In genomic region chr15:90388462-90389182, GRCh38 we compare ENCODE assay signal across 1 cellular context.
TF ChIP-seq lines count a peak whose summit lies in the region.

No MANE protein-coding gene starts in this region.

TF ChIP-seq in K562, 482 proteins besides CTCF, POLR2A, EP300 and RAD21 (continued from another document and continues in another):
- TF ChIP-seq SRF (CRISPR knock-in tag; IDR thresholded peaks at IDR 0.05) (0 out of 4 replicates have a peak, but pooled peaks of 1 of the 2 experiments have one; percentile 33), FOXM1 (IDR thresholded peaks at IDR 0.05; ENCODE audit: low read depth) (no peak), FOXM1 (CRISPR knock-in tag; IDR thresholded peaks at IDR 0.05; ENCODE audit: low read depth) (no peak), SMARCE1 (IDR thresholded peaks at IDR 0.05) (peak; percentile 63; the same call in 1 of the 2 replicates), HNRNPL (IDR thresholded peaks at IDR 0.05; ENCODE audit: low read depth, low read length) (no peak), EZH2 (IDR thresholded peaks at IDR 0.05; ENCODE audit: borderline replicate concordance, low read depth, low read length) (no peak), KLF1 (tag; IDR thresholded peaks at IDR 0.05) (peak; percentile 85), MTA1 (IDR thresholded peaks at IDR 0.05; ENCODE audit: borderline replicate concordance) (no peak), HMGN3 (IDR thresholded peaks at IDR 0.05; ENCODE audit: borderline replicate concordance, extremely low read depth, insufficient read length, low read depth, low read length) (no peak), SMARCA5 (IDR thresholded peaks at IDR 0.05) (no peak), ZNF75A (CRISPR knock-in tag; IDR thresholded peaks at IDR 0.05) (no peak), SREBF2 (CRISPR knock-in tag; IDR thresholded peaks at IDR 0.05) (no peak), ZNF707 (CRISPR knock-in tag; conservative IDR thresholded peaks at IDR 0.05) (no peak), MECOM (CRISPR knock-in tag; IDR thresholded peaks at IDR 0.05) (no peak), C11orf30 (IDR thresholded peaks at IDR 0.05; ENCODE audit: low read depth) (no peak), CBFB (CRISPR knock-in tag; IDR thresholded peaks at IDR 0.05) (no peak), PRMT5 (CRISPR knock-in tag; IDR thresholded peaks at IDR 0.05) (no peak), GTF2A2 (tag; IDR thresholded peaks at IDR 0.05) (no peak), ZBTB26 (CRISPR knock-in tag; IDR thresholded peaks at IDR 0.05) (no peak), CTCFL (IDR thresholded peaks at IDR 0.05; ENCODE audit: borderline replicate concordance, insufficient read depth, low read depth, low read length, poor library complexity, severe bottlenecking) (peak; percentile 36), FOXK1 (CRISPR knock-in tag; IDR thresholded peaks at IDR 0.05; ENCODE audit: borderline replicate concordance) (no peak), ZNF655 (CRISPR knock-in tag; IDR thresholded peaks at IDR 0.05) (no peak), ID3 (CRISPR knock-in tag; IDR thresholded peaks at IDR 0.05) (no peak), ID3 (tag; IDR thresholded peaks at IDR 0.05) (no peak), PPARD (CRISPR knock-in tag; IDR thresholded peaks at IDR 0.05) (no peak), KAT7 (CRISPR knock-in tag; IDR thresholded peaks at IDR 0.05; ENCODE audit: borderline replicate concordance) (peak; percentile 92), ZFPM2 (CRISPR knock-in tag; IDR thresholded peaks at IDR 0.05) (no peak), NCOA2 (IDR thresholded peaks at IDR 0.05; ENCODE audit: partially characterized antibody in 2 of 2) (no peak), NR2C2 (CRISPR knock-in tag; IDR thresholded peaks at IDR 0.05) (no peak), NR2C2 (tag; IDR thresholded peaks at IDR 0.05) (no peak), ETV5 (CRISPR knock-in tag; IDR thresholded peaks at IDR 0.05; ENCODE audit: low read depth) (no peak), SFPQ (IDR thresholded peaks at IDR 0.05; ENCODE audit: low read depth, low read length) (no peak), RB1 (IDR thresholded peaks at IDR 0.05; ENCODE audit: low read depth) (peak; percentile 14; the same call in 1 of the 2 replicates), RAD51 (IDR thresholded peaks at IDR 0.05; ENCODE audit: borderline replicate concordance, low read depth) (no peak), ZNF668 (CRISPR knock-in tag; IDR thresholded peaks at IDR 0.05) (no peak), TGIF2 (CRISPR knock-in tag; IDR thresholded peaks at IDR 0.05) (no peak), BRD9 (IDR thresholded peaks at IDR 0.05; ENCODE audit: low read depth, partially characterized antibody) (no peak), NFXL1 (CRISPR knock-in tag; IDR thresholded peaks at IDR 0.05) (no peak), ZBTB43 (CRISPR knock-in tag; IDR thresholded peaks at IDR 0.05) (no peak), SMARCB1 (IDR thresholded peaks at IDR 0.05; ENCODE audit: insufficient read length, low read depth) (no peak), RFX1 (IDR thresholded peaks at IDR 0.05) (no peak), COPS2 (conservative IDR thresholded peaks at IDR 0.05) (no peak), ETV6 (IDR thresholded peaks at IDR 0.05; ENCODE audit: borderline replicate concordance in 1 of 2, low read depth in 2 of 2, low read length in 1 of 2) (no peak), ETV6 (CRISPR knock-in tag; IDR thresholded peaks at IDR 0.05; ENCODE audit: borderline replicate concordance) (no peak), CHD1 (IDR thresholded peaks at IDR 0.05; ENCODE audit: low read length) (no peak), ZFX (CRISPR knock-in tag; IDR thresholded peaks at IDR 0.05) (peak; percentile 88), SRSF9 (IDR thresholded peaks at IDR 0.05; ENCODE audit: borderline replicate concordance, low read depth, low read length) (no peak), CHCHD3 (CRISPR knock-in tag; IDR thresholded peaks at IDR 0.05) (no peak), NCOR1 (IDR thresholded peaks at IDR 0.05) (no peak), LEF1 (IDR thresholded peaks at IDR 0.05) (no peak), CBX8 (IDR thresholded peaks at IDR 0.05; ENCODE audit: borderline replicate concordance, extremely low read depth, low read depth, low read length, poor library complexity, severe bottlenecking) (no peak), E2F3 (CRISPR knock-in tag; IDR thresholded peaks at IDR 0.05) (no peak), CHD2 (IDR thresholded peaks at IDR 0.05; ENCODE audit: low read depth, low read length) (no peak), ZFP30 (CRISPR knock-in tag; IDR thresholded peaks at IDR 0.05; ENCODE audit: borderline replicate concordance) (no peak), ZNF3 (CRISPR knock-in tag; IDR thresholded peaks at IDR 0.05) (no peak), KDM4B (IDR thresholded peaks at IDR 0.05; ENCODE audit: borderline replicate concordance in 2 of 2, low read depth in 1 of 2) (no peak), RNF219 (CRISPR knock-in tag; IDR thresholded peaks at IDR 0.05) (no peak), ZNF143 (CRISPR knock-in tag; IDR thresholded peaks at IDR 0.05) (no peak)
- TF ChIP-seq, protein P1, sequence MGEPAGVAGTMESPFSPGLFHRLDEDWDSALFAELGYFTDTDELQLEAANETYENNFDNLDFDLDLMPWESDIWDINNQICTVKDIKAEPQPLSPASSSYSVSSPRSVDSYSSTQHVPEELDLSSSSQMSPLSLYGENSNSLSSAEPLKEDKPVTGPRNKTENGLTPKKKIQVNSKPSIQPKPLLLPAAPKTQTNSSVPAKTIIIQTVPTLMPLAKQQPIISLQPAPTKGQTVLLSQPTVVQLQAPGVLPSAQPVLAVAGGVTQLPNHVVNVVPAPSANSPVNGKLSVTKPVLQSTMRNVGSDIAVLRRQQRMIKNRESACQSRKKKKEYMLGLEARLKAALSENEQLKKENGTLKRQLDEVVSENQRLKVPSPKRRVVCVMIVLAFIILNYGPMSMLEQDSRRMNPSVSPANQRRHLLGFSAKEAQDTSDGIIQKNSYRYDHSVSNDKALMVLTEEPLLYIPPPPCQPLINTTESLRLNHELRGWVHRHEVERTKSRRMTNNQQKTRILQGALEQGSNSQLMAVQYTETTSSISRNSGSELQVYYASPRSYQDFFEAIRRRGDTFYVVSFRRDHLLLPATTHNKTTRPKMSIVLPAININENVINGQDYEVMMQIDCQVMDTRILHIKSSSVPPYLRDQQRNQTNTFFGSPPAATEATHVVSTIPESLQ (CRISPR knock-in tag; IDR thresholded peaks at IDR 0.05) = no peak
- TF ChIP-seq, protein P2, sequence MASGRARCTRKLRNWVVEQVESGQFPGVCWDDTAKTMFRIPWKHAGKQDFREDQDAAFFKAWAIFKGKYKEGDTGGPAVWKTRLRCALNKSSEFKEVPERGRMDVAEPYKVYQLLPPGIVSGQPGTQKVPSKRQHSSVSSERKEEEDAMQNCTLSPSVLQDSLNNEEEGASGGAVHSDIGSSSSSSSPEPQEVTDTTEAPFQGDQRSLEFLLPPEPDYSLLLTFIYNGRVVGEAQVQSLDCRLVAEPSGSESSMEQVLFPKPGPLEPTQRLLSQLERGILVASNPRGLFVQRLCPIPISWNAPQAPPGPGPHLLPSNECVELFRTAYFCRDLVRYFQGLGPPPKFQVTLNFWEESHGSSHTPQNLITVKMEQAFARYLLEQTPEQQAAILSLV (tag; IDR thresholded peaks at IDR 0.05) = no peak
- TF ChIP-seq, protein P3, sequence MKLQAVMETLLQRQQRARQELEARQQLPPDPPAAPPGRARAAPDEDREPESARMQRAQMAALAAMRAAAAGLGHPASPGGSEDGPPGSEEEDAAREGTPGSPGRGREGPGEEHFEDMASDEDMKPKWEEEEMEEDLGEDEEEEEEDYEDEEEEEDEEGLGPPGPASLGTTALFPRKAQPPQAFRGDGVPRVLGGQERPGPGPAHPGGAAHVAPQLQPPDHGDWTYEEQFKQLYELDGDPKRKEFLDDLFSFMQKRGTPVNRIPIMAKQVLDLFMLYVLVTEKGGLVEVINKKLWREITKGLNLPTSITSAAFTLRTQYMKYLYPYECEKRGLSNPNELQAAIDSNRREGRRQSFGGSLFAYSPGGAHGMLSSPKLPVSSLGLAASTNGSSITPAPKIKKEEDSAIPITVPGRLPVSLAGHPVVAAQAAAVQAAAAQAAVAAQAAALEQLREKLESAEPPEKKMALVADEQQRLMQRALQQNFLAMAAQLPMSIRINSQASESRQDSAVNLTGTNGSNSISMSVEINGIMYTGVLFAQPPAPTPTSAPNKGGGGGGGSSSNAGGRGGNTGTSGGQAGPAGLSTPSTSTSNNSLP (IDR thresholded peaks at IDR 0.05; ENCODE audit: borderline replicate concordance, low read depth, low read length) = no peak
- TF ChIP-seq, protein P4, sequence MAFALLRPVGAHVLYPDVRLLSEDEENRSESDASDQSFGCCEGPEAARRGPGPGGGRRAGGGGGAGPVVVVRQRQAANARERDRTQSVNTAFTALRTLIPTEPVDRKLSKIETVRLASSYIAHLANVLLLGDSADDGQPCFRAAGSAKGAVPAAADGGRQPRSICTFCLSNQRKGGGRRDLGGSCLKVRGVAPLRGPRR (CRISPR knock-in tag; IDR thresholded peaks at IDR 0.05) = 0 out of 2 replicates have a peak, but pooled peaks have one; percentile 21
